In the genomic region with DNA sequence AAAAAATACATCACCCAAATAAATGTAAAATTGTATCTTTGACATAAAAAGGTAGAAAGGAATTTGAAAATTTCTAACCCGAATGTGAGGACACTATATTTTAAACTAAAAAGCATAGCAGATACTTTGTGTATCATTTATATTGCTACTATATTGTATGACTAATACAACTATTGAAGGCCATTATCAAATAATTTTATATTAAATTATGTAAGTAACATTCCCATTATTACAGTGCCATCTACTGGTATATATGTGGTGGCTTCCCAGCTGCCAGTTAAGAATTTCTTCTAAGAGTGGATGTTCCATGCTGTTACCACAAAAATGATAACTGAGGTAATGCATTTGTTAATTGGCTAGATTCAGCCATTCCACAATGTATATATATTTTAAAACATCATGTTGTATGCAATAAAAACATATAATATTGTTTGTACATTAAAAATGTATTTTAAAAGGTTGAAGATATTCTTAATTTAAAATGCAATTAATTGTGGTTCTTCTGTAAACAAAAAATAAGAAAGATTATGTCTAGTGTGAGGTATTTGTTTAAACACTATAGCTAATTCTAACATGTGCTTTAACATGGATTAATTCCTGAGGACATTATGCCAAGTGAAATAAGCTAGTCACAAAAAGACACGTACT, we compare ENCODE assay signal across 8 cellular contexts.
DNase-seq lines count a peak whose midpoint lies in the region; ATAC-seq and TF ChIP-seq lines count a peak whose summit lies in the region.

No MANE protein-coding gene starts in this region.

- no peaks in the 10 kb centered on the region for H3K4me1 Mint-ChIP-seq in activated CD4-positive, alpha-beta memory T cell treated with anti-CD3 and anti-CD28 coated beads for 36 hours (ENCODE audit: low read depth)
- H3K4me1 Mint-ChIP-seq in effector memory CD8-positive, alpha-beta T cell (ENCODE audit: low read depth in 2 of 2): peaks cover 0 to 4% of the 10 kb centered on the region in 2 donors

- POLR2A ChIA-PET in A673 (lab: Charles Lee; ENCODE audit: low non-redundant PET): no interaction called here
- POLR2A ChIA-PET in activated CD4-positive, alpha-beta memory T cell treated with anti-CD3 and anti-CD28 coated beads for 36 hours (lab: Charles Lee): no interaction called here

- H3K27ac Mint-ChIP-seq in activated CD4-positive, alpha-beta memory T cell treated with anti-CD3 and anti-CD28 coated beads for 36 hours: no peak overlapping the region
- H3K27ac Mint-ChIP-seq in effector memory CD8-positive, alpha-beta T cell: no peak overlapping the region

- CTCF ChIA-PET in A673 (lab: Charles Lee): interaction anchor here (1.0 kb wide), 1 partner anchor 550 kb away, joined by 7 read pairs; no protein-coding TSS in a partner anchor
- CTCF ChIA-PET in activated CD4-positive, alpha-beta memory T cell treated with anti-CD3 and anti-CD28 coated beads for 36 hours (lab: Charles Lee): interaction anchor here (0.5 to 1.8 kb wide), 16 partner anchors 17 to 1422 kb away, joined by 3 to 10 read pairs (median 3); partner anchors contain the start of genes CASP6, EGF and SEC24B

- H3K9me3 ChIP-seq in A673 (ENCODE audit: low read depth, low read length, poor library complexity, severe bottlenecking) (no peaks in the 10 kb centered on the region), smooth muscle cell (replicated peaks; ENCODE audit: low read depth) (no peaks in the 10 kb centered on the region)

- no peaks in the 10 kb centered on the region for H3K9me3 Mint-ChIP-seq in activated CD4-positive, alpha-beta memory T cell treated with anti-CD3 and anti-CD28 coated beads for 36 hours
- H3K9me3 Mint-ChIP-seq in effector memory CD8-positive, alpha-beta T cell: no peaks in the 10 kb centered on the region

- H3K79me2 ChIP-seq in smooth muscle cell (ENCODE audit: low read depth): no peaks in the 10 kb centered on the region

- no peak overlapping the region for H2AFZ ChIP-seq in smooth muscle cell (ENCODE audit: low read depth)

- no TSS peak for BruUV-seq in A673 (replicated peaks; lab: Mats Ljungman, UMichigan)

- H3K4me2 ChIP-seq in smooth muscle cell: no peak overlapping the region

- TF ChIP-seq CTCF in A673 (conservative IDR thresholded peaks at IDR 0.05; ENCODE audit: low read depth, low read length) (peak; percentile 81), GM20000 (IDR thresholded peaks at IDR 0.05; ENCODE audit: extremely low read depth, missing control alignments) (peak; percentile 21), fibroblast of mammary gland (conservative IDR thresholded peaks at IDR 0.05; ENCODE audit: control insufficient read depth, insufficient read depth, low read depth, low read length) (peak; percentile 62), smooth muscle cell (IDR thresholded peaks at IDR 0.05; ENCODE audit: borderline replicate concordance, insufficient read depth, poor library complexity, severe bottlenecking) (peak; percentile 81)

- ATAC-seq in effector memory CD8-positive, alpha-beta T cell (replicated peaks): no peak

- H4K20me1 ChIP-seq in smooth muscle cell (ENCODE audit: low read depth): no peaks in the 10 kb centered on the region

- H3K36me3 ChIP-seq in A673 (ENCODE audit: insufficient read depth, low read length, poor library complexity, severe bottlenecking): peaks cover 12% of the 10 kb centered on the region
- H3K36me3 ChIP-seq in smooth muscle cell (ENCODE audit: low read depth): no peaks in the 10 kb centered on the region

- H3K27ac ChIP-seq in A673 (ENCODE audit: low read depth, low read length, poor library complexity, severe bottlenecking) (no peak overlapping the region), smooth muscle cell (ENCODE audit: low read depth) (no peak overlapping the region)

- H3K4me3 ChIP-seq in A673 (ENCODE audit: low read depth, low read length, poor library complexity, severe bottlenecking) (no peak overlapping the region), fibroblast of mammary gland (ENCODE audit: control insufficient read depth, low read depth, low read length) (no peak overlapping the region), smooth muscle cell (no peak overlapping the region)

- H3K27me3 ChIP-seq in A673 (replicated peaks; ENCODE audit: insufficient read depth, low read depth, low read length, poor library complexity) (no peaks in the 10 kb centered on the region), smooth muscle cell (ENCODE audit: low read depth) (no peaks in the 10 kb centered on the region)

- peaks cover 9% of the 10 kb centered on the region for H3K27me3 Mint-ChIP-seq in activated CD4-positive, alpha-beta memory T cell treated with anti-CD3 and anti-CD28 coated beads for 36 hours
- peaks cover 30 to 44% of the 10 kb centered on the region in 2 donors for H3K27me3 Mint-ChIP-seq in effector memory CD8-positive, alpha-beta T cell

- 89% methylated on average over 2 of the region's 2 CpGs for WGBS in smooth muscle cell (ENCODE audit: low lambda C conversion rate)

- intact Hi-C loops in A673 (cut with micrococcal nuclease; ENCODE audit: unreplicated experiment): loop anchor here (5.0 to 10.0 kb wide), 2 partner anchors 161 to 273 kb away; partner anchors contain the start of genes CASP6 and GAR1
- intact Hi-C loops in activated CD4-positive, alpha-beta memory T cell treated with anti-CD3 and anti-CD28 coated beads for 36 hours (cut with micrococcal nuclease): loop anchor here (1.0 to 10.0 kb wide), 2 partner anchors 153 to 556 kb away; partner anchors contain the start of gene RRH

- H3K4me3 Mint-ChIP-seq in activated CD4-positive, alpha-beta memory T cell treated with anti-CD3 and anti-CD28 coated beads for 36 hours: no peak overlapping the region
- no peak overlapping the region for H3K4me3 Mint-ChIP-seq in effector memory CD8-positive, alpha-beta T cell

- H3K4me1 ChIP-seq in A673 (ENCODE audit: insufficient read depth, low read length, poor library complexity, severe bottlenecking) (peaks cover 7% of the 10 kb centered on the region), smooth muscle cell (ENCODE audit: low read depth) (peaks cover 7% of the 10 kb centered on the region)

- DNase-seq in A673 (ENCODE audit: low spot score) (peak; percentile 70), GM20000 (ENCODE audit: low spot score) (no peak), RPMI8226 (peak; percentile 18), fibroblast of mammary gland (ENCODE audit: low read depth) (peak; percentile 61), smooth muscle cell (lab: John Stamatoyannopoulos, UW; ENCODE audit: unreplicated experiment) (no peak), germinal center (ENCODE audit: low spot score) (no peak)
- DNase-seq in activated CD4-positive, alpha-beta memory T cell treated with anti-CD3 and anti-CD28 coated beads for 36 hours: no peak
- DNase-seq in effector memory CD8-positive, alpha-beta T cell: no peak

- H3F3A ChIP-seq in smooth muscle cell (ENCODE audit: low read depth): no peaks in the 10 kb centered on the region

- H3K36me3 Mint-ChIP-seq in activated CD4-positive, alpha-beta memory T cell treated with anti-CD3 and anti-CD28 coated beads for 36 hours: no peaks in the 10 kb centered on the region
- H3K36me3 Mint-ChIP-seq in effector memory CD8-positive, alpha-beta T cell (ENCODE audit: insufficient read depth): no peaks in the 10 kb centered on the region

- H3K9ac ChIP-seq in smooth muscle cell (ENCODE audit: low read depth): no peak overlapping the region

Comparison
In these comparisons a context has a peak if more than half of its experiments do, and no peak if none do; other contexts are left out.
1. DNase-seq: peak in A673 (single experiment), RPMI8226 (single experiment) and fibroblast of mammary gland (single experiment); none in GM20000 (single experiment), smooth muscle cell (single experiment), activated CD4-positive, alpha-beta memory T cell treated with anti-CD3 and anti-CD28 coated beads for 36 hours (single experiment), germinal center (single experiment) and effector memory CD8-positive, alpha-beta T cell (0 of 3).
2. CTCF ChIP-seq: peak in every context shown above with its lines; median percentile 81 in A673; 81 in smooth muscle cell; 62 in fibroblast of mammary gland; 21 in GM20000.